Comparison of ENCODE assay signal across 9 cellular contexts in genomic region chr22:19084126-19084525, GRCh38. TPM values are rescaled to one million over a fixed set of nuclear protein-coding genes. Genes with fewer than 3 reads are reported as not detected.
"Had no signal": no experiment of that assay in that cellular context is flagged by ENCODE, and none has a peak within 500 bp of the region (broad histone marks: within the 10 kb centered on the region; RNA-seq: fewer than 3 reads in every experiment).

No MANE protein-coding gene starts in this region.

RNA-seq across cellular contexts. Expression of gene TSSK2, which starts 47.0 kb away (rescaled TPM):
- total RNA-seq: LHCN-M2, MCF 10A, NCI-H460, OCI-LY7, PC-9, Right ventricle myocardium inferior, RPMI7951, SJCRH30, SK-MEL-5 had no signal
